In the genomic region with DNA sequence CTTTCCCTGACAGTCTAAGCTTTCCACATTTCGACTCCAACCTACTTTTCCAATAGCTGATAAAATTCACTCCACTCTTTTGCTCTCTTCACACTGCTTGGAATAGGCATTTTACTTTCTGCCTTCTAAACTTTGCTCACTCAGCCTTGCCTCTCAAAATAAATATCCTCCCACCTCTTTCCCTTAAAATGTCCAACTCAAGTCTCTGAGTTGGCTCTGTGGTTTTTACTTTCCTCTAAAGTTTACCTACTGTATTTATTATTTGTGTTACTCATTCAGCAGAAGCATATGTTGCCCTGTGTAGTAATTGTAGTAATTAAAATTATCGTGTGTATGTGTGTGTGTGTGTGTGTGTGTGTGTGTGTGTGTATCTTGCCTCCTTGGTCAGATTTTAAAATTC, we compare ENCODE assay signal across 18 cellular contexts. TPM values are rescaled to one million over a fixed set of nuclear protein-coding genes. Genes with fewer than 3 reads are reported as not detected.
DNase-seq lines count a peak whose midpoint lies in the region; ATAC-seq, FAIRE-seq and TF ChIP-seq lines count a peak whose summit lies in the region.
"Had no signal": no experiment of that assay in that cellular context is flagged by ENCODE, and none has a peak within 500 bp of the region (broad histone marks: within the 10 kb centered on the region; RNA-seq: fewer than 3 reads in every experiment).

No MANE protein-coding gene starts in this region.

- H2AK9ac ChIP-seq in IMR-90 (replicated peaks; ENCODE audit: low read depth, low read length, poor library complexity), result no peak overlapping the region

- H3K18ac ChIP-seq in IMR-90 (ENCODE audit: low read depth, low read length), result no peak overlapping the region
- no peak overlapping the region for H3K18ac ChIP-seq in H1 (ENCODE audit: extremely low read depth, low read length)
- no peak overlapping the region for H3K18ac ChIP-seq in mesenchymal stem cell (ENCODE audit: low read depth in 1 of 2, low read length in 2 of 2)

- peak; percentile 56 for ATAC-seq in IMR-90 (ENCODE audit: low read depth)
- ATAC-seq in GM19463 (IDR thresholded peaks at IDR 0.05; ENCODE audit: unreplicated experiment), result no peak
- ATAC-seq in HG02970 (IDR thresholded peaks at IDR 0.05; ENCODE audit: low FRiP score, unreplicated experiment), result no peak
- ATAC-seq: CD8-positive, alpha-beta T cell; HCT116 had no signal

- no peaks in the 10 kb centered on the region for H3K79me2 ChIP-seq in H1 (ENCODE audit: control insufficient read depth in 1 of 2, insufficient read depth in 2 of 2, low read length in 2 of 2)

- no peak for TF ChIP-seq RAD21 in IMR-90 (IDR thresholded peaks at IDR 0.05; ENCODE audit: low read length)
- no peak for TF ChIP-seq RAD21 in H1 (IDR thresholded peaks at IDR 0.05 in 1 of 2, conservative IDR thresholded peaks at IDR 0.05 in 1 of 2; ENCODE audit: low read depth in 2 of 2, low read length in 2 of 2)

- H3K14ac ChIP-seq in IMR-90 (replicated peaks; ENCODE audit: low read depth, low read length), result no peak overlapping the region
- no peak overlapping the region for H3K14ac ChIP-seq in H1 (ENCODE audit: insufficient read length)
- H3K14ac ChIP-seq in mesenchymal stem cell (ENCODE audit: low read length in 2 of 2), result no peak overlapping the region

- TF ChIP-seq EP300 in H1 (IDR thresholded peaks at IDR 0.05; ENCODE audit: borderline replicate concordance in 1 of 2, low read depth in 2 of 2, low read length in 2 of 2), result no peak

- H4K5ac ChIP-seq in IMR-90 (ENCODE audit: low read depth, low read length) (no peak overlapping the region), H1 (ENCODE audit: insufficient read length, low read depth, low read length) (no peak overlapping the region)

- in situ Hi-C loops in IMR-90 (cut with MboI; ENCODE audit: low sequenced_read_pairs), result no loop called here

- TF ChIP-seq POLR2A in IMR-90 (IDR thresholded peaks at IDR 0.05; ENCODE audit: low read depth, low read length), result no peak
- TF ChIP-seq POLR2A in H1 (IDR thresholded peaks at IDR 0.05; ENCODE audit: control extremely low read depth in 1 of 2, low read depth in 2 of 2, low read length in 2 of 2), result no peak
- TF ChIP-seq POLR2A in GM12892 (IDR thresholded peaks at IDR 0.05; ENCODE audit: low read depth, low read length), result no peak

- dilution Hi-C loops in IMR-90 (cut with HindIII; ENCODE audit: low sequenced_read_pairs, unreplicated experiment), result no loop called here

- intact Hi-C loops in IMR-90 (cut with micrococcal nuclease), result no loop called here

- H3K9me3 ChIP-seq in IMR-90 (ENCODE audit: control insufficient read depth, insufficient read depth, low read length), result no peaks in the 10 kb centered on the region
- no peaks in the 10 kb centered on the region for H3K9me3 ChIP-seq in H1 (ENCODE audit: insufficient read depth in 2 of 2, low read depth in 1 of 2, low read length in 1 of 2)
- H3K9me3 ChIP-seq in mesenchymal stem cell (ENCODE audit: control insufficient read depth, low read length), result no peaks in the 10 kb centered on the region

- TF ChIP-seq CTCF in IMR-90 (conservative IDR thresholded peaks at IDR 0.05; ENCODE audit: low read depth, low read length), result no peak
- TF ChIP-seq CTCF in H1 (IDR thresholded peaks at IDR 0.05; ENCODE audit: control extremely low read depth in 1 of 3, insufficient read depth in 1 of 3, low read depth in 1 of 3, low read length in 3 of 3), result no peak

- peaks cover 4% of the 10 kb centered on the region for H3K4me1 ChIP-seq in IMR-90 (ENCODE audit: control insufficient read depth, insufficient read depth, low read length)
- peaks cover 0 to 6% (median 4%) of the 10 kb centered on the region in 4 experiments; a peak in 4 of 7 replicates for H3K4me1 ChIP-seq in H1 (replicated peaks in 1 of 4; ENCODE audit: control insufficient read depth in 3 of 4, insufficient read depth in 4 of 4, low read length in 3 of 4)
- H3K4me1 ChIP-seq in mesenchymal stem cell (ENCODE audit: control insufficient read depth, insufficient read depth, low read depth, low read length), result no peaks in the 10 kb centered on the region
- H3K4me1 ChIP-seq: BLaER1 treated with 17β-estradiol and CSF1 and Interleukin-3, amounts not matched to agents 10 nM and 100 nM had no signal

- H4K8ac ChIP-seq in IMR-90 (ENCODE audit: low read depth in 2 of 2, low read length in 2 of 2), result no peak overlapping the region
- no peak overlapping the region for H4K8ac ChIP-seq in H1 (ENCODE audit: extremely low read depth, insufficient read depth, low read length)
- H4K8ac ChIP-seq in mesenchymal stem cell (ENCODE audit: low read length), result no peak overlapping the region

- H3K23ac ChIP-seq in IMR-90 (ENCODE audit: low read depth, low read length) (no peak overlapping the region), H1 (ENCODE audit: insufficient read length) (no peak overlapping the region), mesenchymal stem cell (ENCODE audit: low read length in 2 of 2) (no peak overlapping the region)

- POLR2A ChIA-PET in IMR-90 (lab: Charles Lee; ENCODE audit: unreplicated experiment) (no interaction called here), H1 (lab: Charles Lee; ENCODE audit: partially characterized antibody) (no interaction called here)

- no TSS peak for BruUV-seq in IMR-90 (replicated peaks; lab: Mats Ljungman, UMichigan)

- H3K56ac ChIP-seq in IMR-90 (ENCODE audit: extremely low read depth, insufficient read depth, low read length) (no peak overlapping the region), H1 (replicated peaks; ENCODE audit: insufficient read length, low read depth, low read length) (no peak overlapping the region)

- FAIRE-seq in H1 (lab: Jason Lieb, UNC) (no peak), GM12892 (lab: Jason Lieb, UNC) (no peak)
- FAIRE-seq: HTR-8/SVneo had no signal

- H3K27ac ChIP-seq in IMR-90 (ENCODE audit: insufficient read depth, low read length) (no peak overlapping the region), H1 (ENCODE audit: low read depth, low read length) (no peak overlapping the region), mesenchymal stem cell (ENCODE audit: low read length, poor library complexity, severe bottlenecking) (no peak overlapping the region)
- H3K27ac ChIP-seq: BLaER1 treated with 17β-estradiol and CSF1 and Interleukin-3, amounts not matched to agents 10 nM and 100 nM had no signal

- H3K4me2 ChIP-seq in IMR-90 (ENCODE audit: low read depth, low read length), result no peak overlapping the region
- H3K4me2 ChIP-seq in H1 (ENCODE audit: insufficient read depth in 1 of 2, low read depth in 2 of 2, low read length in 2 of 2), result no peak overlapping the region
- no peak overlapping the region for H3K4me2 ChIP-seq in mesenchymal stem cell (ENCODE audit: low read length, poor library complexity, severe bottlenecking)
- H3K4me2 ChIP-seq: BLaER1 treated with 17β-estradiol and CSF1 and Interleukin-3, amounts not matched to agents 10 nM and 100 nM had no signal

- peak; percentile 66 for DNase-seq in IMR-90
- DNase-seq in H1 (ENCODE audit: low read depth in 1 of 2, low spot score in 2 of 2), result no peak
- DNase-seq in mesenchymal stem cell, result peak; percentile 15
- DNase-seq in DMS114 treated with DMSO at 0.1 percent for 48 hours (lab: John Stamatoyannopoulos, UW; ENCODE audit: unreplicated experiment), result no peak
- no peak for DNase-seq in GM12892 (ENCODE audit: insufficient read length)
- DNase-seq: CD8-positive, alpha-beta T cell; COR-L47; DMS 273 treated with DMSO at 0.1 percent for 48 hours; DMS79; GDM1; H7; HFFc6; KBM-7 had no signal

- no peak overlapping the region for H4K91ac ChIP-seq in IMR-90 (ENCODE audit: insufficient read depth, low read depth, low read length)
- H4K91ac ChIP-seq in H1 (replicated peaks; ENCODE audit: insufficient read length, low read length), result no peak overlapping the region
- no peak overlapping the region for H4K91ac ChIP-seq in mesenchymal stem cell (ENCODE audit: low read length)

- no peaks in the 10 kb centered on the region for H3K23me2 ChIP-seq in H1 (ENCODE audit: low read depth, low read length)

- H3K36me3 ChIP-seq in IMR-90 (ENCODE audit: control insufficient read depth, insufficient read depth, low read length) (no peaks in the 10 kb centered on the region), H1 (ENCODE audit: control insufficient read depth in 2 of 4, insufficient read depth in 4 of 4, low read length in 3 of 4) (no peaks in the 10 kb centered on the region; a peak in 1 of 8 replicates), mesenchymal stem cell (ENCODE audit: control insufficient read depth in 1 of 2, insufficient read depth in 2 of 2, low read depth in 1 of 2, low read length in 2 of 2) (no peaks in the 10 kb centered on the region)
- H3K36me3 ChIP-seq: BLaER1 treated with 17β-estradiol and CSF1 and Interleukin-3, amounts not matched to agents 10 nM and 100 nM had no signal

- H2BK12ac ChIP-seq in H1 (ENCODE audit: low read depth, low read length) (no peak overlapping the region), mesenchymal stem cell (ENCODE audit: low read length in 2 of 2) (no peak overlapping the region)

- H2BK15ac ChIP-seq in IMR-90 (ENCODE audit: low read depth, low read length) (no peak overlapping the region), H1 (ENCODE audit: low read length) (no peak overlapping the region), mesenchymal stem cell (ENCODE audit: low read depth, poor library complexity, severe bottlenecking) (no peak overlapping the region)

- H3K4ac ChIP-seq in IMR-90 (ENCODE audit: low read depth, low read length), result no peak overlapping the region
- no peak overlapping the region for H3K4ac ChIP-seq in H1 (replicated peaks; ENCODE audit: insufficient read length, low read depth, low read length)
- no peak overlapping the region for H3K4ac ChIP-seq in mesenchymal stem cell (ENCODE audit: low read depth in 1 of 2, low read length in 2 of 2)

- H2AK5ac ChIP-seq in IMR-90 (ENCODE audit: low read depth, low read length) (no peak overlapping the region), H1 (ENCODE audit: low read depth, low read length) (no peak overlapping the region), mesenchymal stem cell (ENCODE audit: low read length, severe bottlenecking) (no peak overlapping the region)

- peaks cover 18% of the 10 kb centered on the region; the same call in 1 of the 2 replicates for H3K27me3 ChIP-seq in IMR-90 (ENCODE audit: control insufficient read depth, insufficient read depth, low read length)
- peaks cover 0 to 10% (median 0%) of the 10 kb centered on the region in 4 experiments; a peak in 3 of 7 replicates for H3K27me3 ChIP-seq in H1 (replicated peaks in 1 of 4; ENCODE audit: control insufficient read depth in 3 of 4, extremely low read depth in 1 of 4, insufficient read depth in 3 of 4, low read length in 3 of 4)
- H3K27me3 ChIP-seq in mesenchymal stem cell (ENCODE audit: control insufficient read depth in 1 of 2, insufficient read depth in 1 of 2, low read length in 2 of 2), result peaks cover 4 to 5% of the 10 kb centered on the region in 2 experiments
- H3K27me3 ChIP-seq: BLaER1 treated with 17β-estradiol and CSF1 and Interleukin-3, amounts not matched to agents 10 nM and 100 nM had no signal

- no peaks in the 10 kb centered on the region for H3K79me1 ChIP-seq in IMR-90 (ENCODE audit: low read depth in 1 of 2, low read length in 2 of 2)
- H3K79me1 ChIP-seq in H1 (ENCODE audit: low read depth, low read length), result no peaks in the 10 kb centered on the region
- H3K79me1 ChIP-seq in mesenchymal stem cell (replicated peaks; ENCODE audit: low read length, poor library complexity, severe bottlenecking), result no peaks in the 10 kb centered on the region

- H3K4me3 ChIP-seq in IMR-90 (ENCODE audit: insufficient read depth, low read depth, low read length), result no peak overlapping the region
- no peak overlapping the region for H3K4me3 ChIP-seq in H1 (ENCODE audit: extremely low read depth in 1 of 4, insufficient read depth in 2 of 4, low read depth in 3 of 4, low read length in 4 of 4)
- no peak overlapping the region for H3K4me3 ChIP-seq in mesenchymal stem cell (ENCODE audit: insufficient read depth in 1 of 2, low read depth in 1 of 2, low read length in 2 of 2)
- H3K4me3 ChIP-seq: BLaER1 treated with 17β-estradiol and CSF1 and Interleukin-3, amounts not matched to agents 10 nM and 100 nM had no signal

- no peak overlapping the region for H2AFZ ChIP-seq in IMR-90 (replicated peaks; ENCODE audit: low read length, poor library complexity)
- 0 out of 2 replicates have a peak overlapping the region, but pooled peaks have one; percentile 13 for H2AFZ ChIP-seq in H1 (ENCODE audit: low read length)
- H2AFZ ChIP-seq in mesenchymal stem cell (ENCODE audit: low read depth, low read length), result no peak overlapping the region

- H4K20me1 ChIP-seq in IMR-90 (ENCODE audit: insufficient read depth, low read length) (no peaks in the 10 kb centered on the region), H1 (replicated peaks in 1 of 2; ENCODE audit: control insufficient read depth in 1 of 2, insufficient read depth in 2 of 2, low read length in 2 of 2) (no peaks in the 10 kb centered on the region)
- H4K20me1 ChIP-seq: BLaER1 treated with 17β-estradiol and CSF1 and Interleukin-3, amounts not matched to agents 10 nM and 100 nM had no signal

- H2BK20ac ChIP-seq in IMR-90 (ENCODE audit: low read depth, low read length) (no peak overlapping the region), H1 (ENCODE audit: low read length) (no peak overlapping the region)

- H3K9ac ChIP-seq in IMR-90 (ENCODE audit: low read depth, low read length) (no peak overlapping the region), H1 (replicated peaks in 1 of 4; ENCODE audit: extremely low read depth in 1 of 4, low read depth in 3 of 4, low read length in 3 of 4) (no peak overlapping the region), mesenchymal stem cell (ENCODE audit: low read length) (no peak overlapping the region)
- H3K9ac ChIP-seq: BLaER1 treated with 17β-estradiol and CSF1 and Interleukin-3, amounts not matched to agents 10 nM and 100 nM had no signal

- H2BK120ac ChIP-seq in IMR-90 (ENCODE audit: low read depth, low read length), result no peak overlapping the region
- H2BK120ac ChIP-seq in H1 (replicated peaks; ENCODE audit: low read depth, low read length), result no peak overlapping the region
- no peak overlapping the region for H2BK120ac ChIP-seq in mesenchymal stem cell (ENCODE audit: low read depth, low read length)

- WGBS in IMR-90 (ENCODE audit: extremely low coverage in 2 of 2, insufficient read length in 1 of 2), 2 experiments, result 83% methylated on average over 1 of the region's 2 CpGs; no CpG with 5 or more reads in 1 of the 2 experiments
- WGBS in H1 (ENCODE audit: extremely low coverage in 1 of 2, insufficient coverage in 1 of 2, insufficient read length in 1 of 2, insufficient replicate concordance in 2 of 2, low coverage in 1 of 2, low lambda C conversion rate in 2 of 2, missing lambda C conversion rate in 1 of 2), 2 experiments, result 79% methylated on average over 2 of the region's 2 CpGs; no CpG with 5 or more reads in 1 of the 2 experiments
- WGBS in mesenchymal stem cell, result 83% methylated on average over 1 of the region's 2 CpGs

- no peaks in the 10 kb centered on the region for H3K9me1 ChIP-seq in IMR-90 (ENCODE audit: insufficient read depth, low read length)

- no peak overlapping the region for H2BK5ac ChIP-seq in IMR-90 (ENCODE audit: low read depth, low read length, poor library complexity, severe bottlenecking)
- no peak overlapping the region for H2BK5ac ChIP-seq in H1 (ENCODE audit: low read depth, low read length)
- no peak overlapping the region for H2BK5ac ChIP-seq in mesenchymal stem cell (ENCODE audit: low read depth, low read length, poor library complexity, severe bottlenecking)

- CTCF ChIA-PET in IMR-90 (lab: Yijun Ruan, JAX) (no interaction called here), H1 (lab: Charles Lee; ENCODE audit: partially characterized antibody) (no interaction called here)

RNA-seq across cellular contexts. Expression of a gene that starts 20.0 kb away (rescaled TPM):
- 72.2 and 92.1 TPM in 2 replicates for total RNA-seq in IMR-90 (2012; rRNA removed)
- polyA plus RNA-seq in IMR-90 (2012; rRNA removed) (14.2 and 15.3 TPM in 2 replicates), H1 (2011; rRNA removed) (53.7 and 56.4 TPM in 2 replicates)
- polyA plus RNA-seq in IMR-90 (2012; cell fraction: cytosol; rRNA removed), result 8.3 and 11.6 TPM in 2 replicates
- 6.4 and 14.9 TPM in 2 replicates for polyA plus RNA-seq in IMR-90 (2012; cell fraction: nucleus; rRNA removed; ENCODE audit: low replicate concordance)
- 113 and 119 TPM in 2 replicates for total RNA-seq in H1 (2021; fragmentation: NEBNext Ultra II Directional; extraction: Animal tissue kit (Norgen Biotek cat#: 25700))
- polyA plus RNA-seq in H1 (2011; cell fraction: cytosol; rRNA removed), result 147 TPM
- polyA plus RNA-seq in H1 (2011; cell fraction: nucleus; rRNA removed), result 71.5 TPM
- 86.0 to 106 TPM (median 98.0 TPM) in 4 replicates for polyA plus RNA-seq in H1 (2012, experiment 1 of 2)
- polyA plus RNA-seq in H1 (2012, experiment 2 of 2), result 14.0 TPM
- polyA plus RNA-seq in H1 (2013, experiment 1 of 2), result 92.0 TPM
- polyA plus RNA-seq in H1 (2013, experiment 2 of 2), result 90.7 TPM
- 90.6 and 115 TPM in 2 replicates for polyA minus RNA-seq in H1 (2011; rRNA and poly(A)+ RNA removed)
- 79.0 TPM for polyA minus RNA-seq in H1 (2011; cell fraction: cytosol; rRNA and poly(A)+ RNA removed)
- 156 TPM for polyA minus RNA-seq in H1 (2011; cell fraction: nucleus; rRNA and poly(A)+ RNA removed)
- polyA plus RNA-seq in mesenchymal stem cell (2013, experiment 1 of 2), result 35.1 TPM
- polyA plus RNA-seq in mesenchymal stem cell (2013, experiment 2 of 2), result 33.1 TPM
- polyA plus RNA-seq in GM12892 (2012; ENCODE audit: missing spikeins), result 18.0 TPM

Comparison
In these comparisons a context has a peak if more than half of its experiments do, and no peak if none do; other contexts are left out.
1. DNase-seq: peak in IMR-90 (single experiment) and mesenchymal stem cell (single experiment); none in H1 (0 of 2), DMS114 treated with DMSO at 0.1 percent for 48 hours (single experiment) and GM12892 (single experiment).